In genomic region chr6:148867851-148868250, GRCh38 we compare ENCODE assay signal across 1 cellular context.
TF ChIP-seq lines count a peak whose summit lies in the region.

No MANE protein-coding gene starts in this region.

TF ChIP-seq in IMR-90, 13 proteins besides CTCF, POLR2A, EP300 and RAD21:
- TF ChIP-seq MAZ (IDR thresholded peaks at IDR 0.05; ENCODE audit: borderline replicate concordance, low read depth, low read length) (no peak), RCOR1 (IDR thresholded peaks at IDR 0.05; ENCODE audit: insufficient replicate concordance, low read length) (no peak), MXI1 (IDR thresholded peaks at IDR 0.05; ENCODE audit: borderline replicate concordance, low read depth, low read length) (no peak), CEBPB (IDR thresholded peaks at IDR 0.05; ENCODE audit: low read depth, low read length) (no peak), MAFK (IDR thresholded peaks at IDR 0.05; ENCODE audit: low read depth, low read length) (no peak), NFE2L2 (IDR thresholded peaks at IDR 0.05; ENCODE audit: low read depth, low read length) (no peak), ELK1 (IDR thresholded peaks at IDR 0.05; ENCODE audit: borderline replicate concordance, low read depth, low read length) (no peak), RFX5 (IDR thresholded peaks at IDR 0.05; ENCODE audit: low read depth, low read length) (no peak), USF2 (IDR thresholded peaks at IDR 0.05; ENCODE audit: low read depth, low read length) (no peak), FOS (IDR thresholded peaks at IDR 0.05; ENCODE audit: low read depth, low read length) (no peak)
